ENCODE assay signal across 8 cellular contexts in the genomic region with DNA sequence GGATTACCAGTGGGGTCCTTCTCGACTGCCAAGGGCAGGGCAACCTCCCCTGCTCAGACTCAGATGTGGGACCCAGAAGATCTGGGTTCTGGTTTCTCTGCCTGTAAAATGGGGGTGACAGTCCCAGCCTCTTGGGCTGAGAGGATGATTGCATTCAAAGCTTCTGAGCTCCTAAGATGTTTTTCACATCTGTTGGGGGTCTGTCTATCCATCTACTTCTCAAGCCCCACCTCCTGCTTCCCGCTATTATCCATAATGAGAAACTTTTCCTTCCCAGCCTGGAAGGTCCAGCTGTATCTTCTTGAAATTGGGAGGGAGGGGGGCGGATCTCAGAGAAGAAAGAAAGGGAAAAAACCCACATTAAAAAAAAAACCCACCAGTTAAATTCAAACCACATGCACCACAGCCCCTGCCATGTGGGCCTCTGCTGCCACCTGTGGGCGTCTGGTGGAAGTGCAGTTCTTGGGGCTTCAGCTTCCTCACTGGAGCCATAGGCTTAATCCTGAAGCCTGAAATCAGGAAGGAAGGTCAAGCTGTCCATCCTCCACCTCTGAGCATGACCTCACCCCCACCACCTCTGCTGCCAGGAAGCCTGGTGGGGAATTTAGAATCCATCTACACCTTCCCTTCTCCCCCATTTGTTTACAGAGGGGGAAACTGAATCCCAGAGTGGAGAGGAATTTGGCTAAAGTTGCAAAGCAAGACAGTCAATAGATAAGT. TPM values are rescaled to one million over a fixed set of nuclear protein-coding genes. Genes with fewer than 3 reads are reported as not detected.
DNase-seq lines count a peak whose midpoint lies in the region; ATAC-seq and TF ChIP-seq lines count a peak whose summit lies in the region.

No MANE protein-coding gene starts in this region.

- peak overlapping the region; percentile 50 for H3K9ac ChIP-seq in Loucy (ENCODE audit: low read depth, low read length, poor library complexity, severe bottlenecking)

- H4K20me1 ChIP-seq in Loucy (ENCODE audit: insufficient read depth, low read length, poor library complexity, severe bottlenecking) = no peaks in the 10 kb centered on the region

- H3K4me3 ChIP-seq in Loucy (ENCODE audit: low read length, poor library complexity, severe bottlenecking) (peak overlapping the region; percentile 29), RWPE2 (ENCODE audit: severe bottlenecking) (no peak overlapping the region), fibroblast of villous mesenchyme (ENCODE audit: low read depth, low read length) (no peak overlapping the region)

- peak overlapping the region; percentile 62 for H3K4me2 ChIP-seq in Loucy (ENCODE audit: low read depth, low read length, poor library complexity, severe bottlenecking)

- no peak overlapping the region for H3K27ac Mint-ChIP-seq in activated T-helper 2 cell treated with anti-CD3 and anti-CD28 coated beads, Interferon-gamma antibody, Interleukin-2, Interleukin-4, amounts not matched to agents 10 μg/mL and 5 μg/mL and 100 μg/mL, durations not matched to agents 14 hours and 24 hours and 36 hours

- no peaks in the 10 kb centered on the region for H3K79me2 ChIP-seq in Loucy (ENCODE audit: insufficient read depth, low read length)

- H3K27me3 ChIP-seq in Loucy (ENCODE audit: insufficient read depth, low read length, poor library complexity, severe bottlenecking) (no peaks in the 10 kb centered on the region), RWPE2 (ENCODE audit: insufficient read depth, poor library complexity, severe bottlenecking) (no peaks in the 10 kb centered on the region)

- peak overlapping the region; percentile 43 for H3K27ac ChIP-seq in RWPE2 (ENCODE audit: poor library complexity, severe bottlenecking)

- no peaks in the 10 kb centered on the region for H3K9me3 ChIP-seq in Loucy (ENCODE audit: insufficient read depth, low read depth, low read length)
- H3K9me3 ChIP-seq in RWPE2 (ENCODE audit: severe bottlenecking) = no peaks in the 10 kb centered on the region

- peak overlapping the region; percentile 47; the same call in 1 of the 2 replicates for H2AFZ ChIP-seq in Loucy (ENCODE audit: low read length)

- H3K36me3 ChIP-seq in Loucy (ENCODE audit: insufficient read depth, low read length) (no peaks in the 10 kb centered on the region), RWPE2 (ENCODE audit: low read depth) (0 out of 2 replicates have a peak, but pooled peaks cover 5% of the 10 kb centered on the region)

- H3K9me2 ChIP-seq in Loucy (replicated peaks; ENCODE audit: low read depth, low read length) = no peaks in the 10 kb centered on the region

- peaks cover 21% of the 10 kb centered on the region for H3K4me1 ChIP-seq in Loucy (ENCODE audit: insufficient read depth, low read length, poor library complexity, severe bottlenecking)
- H3K4me1 ChIP-seq in RWPE2 (ENCODE audit: insufficient read depth, poor library complexity, severe bottlenecking) = peaks cover 14% of the 10 kb centered on the region

- peaks cover 5% of the 10 kb centered on the region for H3K27me3 Mint-ChIP-seq in activated T-helper 2 cell treated with anti-CD3 and anti-CD28 coated beads, Interferon-gamma antibody, Interleukin-2, Interleukin-4, amounts not matched to agents 10 μg/mL and 5 μg/mL and 100 μg/mL, durations not matched to agents 14 hours and 24 hours and 36 hours (ENCODE audit: low read depth)

- intact Hi-C loops in activated T-helper 2 cell treated with anti-CD3 and anti-CD28 coated beads, Interferon-gamma antibody, Interleukin-2, Interleukin-4, amounts not matched to agents 10 μg/mL and 5 μg/mL and 100 μg/mL, durations not matched to agents 14 hours and 24 hours and 36 hours (cut with micrococcal nuclease) = loop anchor here (1.0 kb wide), 2 partner anchors 28 to 40 kb away; no protein-coding TSS in a partner anchor

- TF ChIP-seq CTCF in Loucy (conservative IDR thresholded peaks at IDR 0.05; ENCODE audit: low read length) = peak; percentile 99
- peak; percentile 98 for TF ChIP-seq CTCF in RWPE2 (IDR thresholded peaks at IDR 0.05; ENCODE audit: poor library complexity, severe bottlenecking)
- peak; percentile 99 for TF ChIP-seq CTCF in fibroblast of villous mesenchyme (IDR thresholded peaks at IDR 0.05; ENCODE audit: insufficient read depth, low read depth, low read length)
- peak in 2 of 3 donors; percentile 55 to 77 for TF ChIP-seq CTCF in omental fat pad (IDR thresholded peaks at IDR 0.05)

- H3K36me3 Mint-ChIP-seq in activated T-helper 2 cell treated with anti-CD3 and anti-CD28 coated beads, Interferon-gamma antibody, Interleukin-2, Interleukin-4, amounts not matched to agents 10 μg/mL and 5 μg/mL and 100 μg/mL, durations not matched to agents 14 hours and 24 hours and 36 hours (ENCODE audit: low read depth) = no peaks in the 10 kb centered on the region

- no peaks in the 10 kb centered on the region for H3F3A ChIP-seq in Loucy (ENCODE audit: low read depth)

- ATAC-seq in RWPE2 (ENCODE audit: low read depth) (peak; percentile 42; the same call in 1 of the 3 replicates), omental fat pad (ENCODE audit: low FRiP score) (peak; percentile 64), HG03025 (IDR thresholded peaks at IDR 0.05; ENCODE audit: low FRiP score, unreplicated experiment) (no peak)

- peak; percentile 92 for DNase-seq in DMS53 (lab: John Stamatoyannopoulos, UW)
- no peak for DNase-seq in RWPE2 (ENCODE audit: low spot score)
- peak; percentile 61 for DNase-seq in activated T-helper 2 cell treated with anti-CD3 and anti-CD28 coated beads, Interferon-gamma antibody, Interleukin-2, Interleukin-4, amounts not matched to agents 10 μg/mL and 5 μg/mL and 100 μg/mL, durations not matched to agents 14 hours and 24 hours and 36 hours (ENCODE audit: low spot score)
- peak; percentile 92 for DNase-seq in fibroblast of villous mesenchyme (ENCODE audit: low read depth)
- peak; percentile 84 for DNase-seq in omental fat pad (ENCODE audit: low spot score)
- peak; percentile 95 for DNase-seq in superior temporal gyrus (ENCODE audit: extremely low spot score)

- peaks cover 4% of the 10 kb centered on the region for H3K4me1 Mint-ChIP-seq in activated T-helper 2 cell treated with anti-CD3 and anti-CD28 coated beads, Interferon-gamma antibody, Interleukin-2, Interleukin-4, amounts not matched to agents 10 μg/mL and 5 μg/mL and 100 μg/mL, durations not matched to agents 14 hours and 24 hours and 36 hours (ENCODE audit: low read depth)

- H3K4me3 Mint-ChIP-seq in activated T-helper 2 cell treated with anti-CD3 and anti-CD28 coated beads, Interferon-gamma antibody, Interleukin-2, Interleukin-4, amounts not matched to agents 10 μg/mL and 5 μg/mL and 100 μg/mL, durations not matched to agents 14 hours and 24 hours and 36 hours (ENCODE audit: low read depth) = no peak overlapping the region

- H3K9me3 Mint-ChIP-seq in activated T-helper 2 cell treated with anti-CD3 and anti-CD28 coated beads, Interferon-gamma antibody, Interleukin-2, Interleukin-4, amounts not matched to agents 10 μg/mL and 5 μg/mL and 100 μg/mL, durations not matched to agents 14 hours and 24 hours and 36 hours = no peaks in the 10 kb centered on the region

RNA-seq across cellular contexts. Expression of a gene that starts 27.3 kb away (rescaled TPM):
- 0.09 and 0.30 TPM in 2 replicates for total RNA-seq in activated T-helper 2 cell treated with anti-CD3 and anti-CD28 coated beads, Interferon-gamma antibody, Interleukin-2, Interleukin-4, amounts not matched to agents 10 μg/mL and 5 μg/mL and 100 μg/mL, durations not matched to agents 14 hours and 24 hours and 36 hours
- total RNA-seq in fibroblast of villous mesenchyme (71.2 and 78.3 TPM in 2 replicates), omental fat pad (10 to 100 TPM; 27.3 to 80.7 (median 31.9) TPM)

RNA-seq across cellular contexts. Expression of a gene that starts 40.8 kb away (rescaled TPM):
- 33.5 and 34.5 TPM in 2 replicates for total RNA-seq in activated T-helper 2 cell treated with anti-CD3 and anti-CD28 coated beads, Interferon-gamma antibody, Interleukin-2, Interleukin-4, amounts not matched to agents 10 μg/mL and 5 μg/mL and 100 μg/mL, durations not matched to agents 14 hours and 24 hours and 36 hours
- 3.5 and 4.2 TPM in 2 replicates for total RNA-seq in fibroblast of villous mesenchyme
- total RNA-seq in omental fat pad = 10 to 100 TPM in 1 of 4 donors, 1 to 10 TPM in 3; 5.0 to 21.6 (median 9.0) TPM

Comparison
In these comparisons a context has a peak if more than half of its experiments do, and no peak if none do; other contexts are left out.
1. RNA of a gene that starts 27.3 kb away (total RNA-seq): 71.2 to 78.3 TPM in fibroblast of villous mesenchyme and 27.3 to 80.7 TPM in omental fat pad; 0.09 to 0.30 TPM in activated T-helper 2 cell treated with anti-CD3 and anti-CD28 coated beads, Interferon-gamma antibody, Interleukin-2, Interleukin-4, amounts not matched to agents 10 μg/mL and 5 μg/mL and 100 μg/mL, durations not matched to agents 14 hours and 24 hours and 36 hours; every median in the first group is over 10 times any median in the second.
2. Peak in every context shown above with its lines, with median percentiles within 50 percentile points of each other: CTCF ChIP-seq.